In the genomic region with DNA sequence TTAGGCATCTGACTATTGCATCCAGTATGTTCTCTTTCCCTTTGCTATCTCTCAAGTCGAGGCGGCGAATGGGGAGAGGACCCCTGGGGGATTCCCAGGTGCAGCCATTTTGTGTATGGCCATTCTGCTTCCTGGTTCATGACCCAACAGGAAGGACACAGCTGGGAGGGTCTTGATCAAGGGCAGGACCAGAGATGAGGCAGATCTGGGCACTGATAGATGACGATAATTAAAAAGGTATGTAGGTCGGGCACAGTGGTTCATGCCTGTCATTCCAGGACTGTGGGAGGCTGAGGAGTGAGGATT, we compare ENCODE assay signal across 18 cellular contexts.
A peak's percentile ranks its signal among the peaks of the same experiment; 100 is the strongest.
DNase-seq lines count a peak whose midpoint lies in the region; ATAC-seq, FAIRE-seq and TF ChIP-seq lines count a peak whose summit lies in the region.
"Had no signal": no experiment of that assay in that cellular context is flagged by ENCODE, and none has a peak within 500 bp of the region (broad histone marks: within the 10 kb centered on the region; RNA-seq: fewer than 3 reads in every experiment).

No MANE protein-coding gene starts in this region.

- DNase-seq in HepG2 (ENCODE audit: low spot score) (no peak), right lobe of liver (no peak), RPMI7951 (ENCODE audit: low read depth) (peak; percentile 50), globus pallidus (ENCODE audit: low spot score) (peak; percentile 0), urothelium cell line (ENCODE audit: low spot score) (peak; percentile 10), anterior cingulate cortex (lab: John Stamatoyannopoulos, UW) (no peak)
- DNase-seq: BE2C, COR-L47, DMS 273 treated with DMSO at 0.1 percent for 48 hours, DMS79 treated with DMSO at 0.1 percent for 48 hours, KBM-7, NCI-H1092, NCI-H1436 treated with DMSO at 0.1 percent for 48 hours, NCI-H1930, NCI-H510A treated with DMSO at 0.1 percent for 48 hours, NCI-H748 treated with DMSO at 0.1 percent for 48 hours had no signal

- TF ChIP-seq EP300 in HepG2 (IDR thresholded peaks at IDR 0.05; ENCODE audit: low read depth in 2 of 2, low read length in 2 of 2) (no peak), HepG2 (CRISPR knock-in tag; IDR thresholded peaks at IDR 0.05; ENCODE audit: borderline replicate concordance) (no peak)

- H3K79me2 ChIP-seq in HepG2 (ENCODE audit: insufficient read depth, low read length) = no peaks in the 10 kb centered on the region

- no peak for TF ChIP-seq CTCF in HepG2 (CRISPR knock-in tag; IDR thresholded peaks at IDR 0.05)
- no peak for TF ChIP-seq CTCF in right lobe of liver (IDR thresholded peaks at IDR 0.05)

- intact Hi-C loops in HepG2 (cut with micrococcal nuclease; ENCODE audit: unreplicated experiment) (no loop called here), right lobe of liver (cut with DNase I) (no loop called here)

- in situ Hi-C loops in HepG2 (cut with HindIII; ENCODE audit: extremely low pct_ligation_motif_present, low pct_unique_long_range_greater_than_20kb) = loop anchor here (5.0 kb wide), 1 partner anchor 680 kb away; no protein-coding TSS in a partner anchor

- H3K27me3 ChIP-seq in HepG2 (ENCODE audit: control insufficient read depth in 1 of 2, insufficient read depth in 2 of 2, low read length in 2 of 2) = no peaks in the 10 kb centered on the region; a peak in 2 of 5 replicates
- no peaks in the 10 kb centered on the region for H3K27me3 ChIP-seq in right lobe of liver
- H3K27me3 ChIP-seq: BE2C had no signal

- no peak for TF ChIP-seq POLR2A in HepG2 (IDR thresholded peaks at IDR 0.05; ENCODE audit: insufficient read depth in 1 of 2, low read depth in 2 of 2, low read length in 2 of 2)
- no peak for TF ChIP-seq POLR2A in right lobe of liver (IDR thresholded peaks at IDR 0.05)

- H3K4me3 ChIP-seq in HepG2 (replicated peaks in 1 of 3; ENCODE audit: insufficient read depth in 1 of 3, low read depth in 2 of 3, low read length in 3 of 3) (no peak overlapping the region), right lobe of liver (no peak overlapping the region)

- CTCF ChIA-PET in HepG2 (lab: Yijun Ruan, JAX; ENCODE audit: low intra/inter-chr PET ratio, low total read pairs) = no interaction called here

- no peak overlapping the region for H3K4me2 ChIP-seq in HepG2 (ENCODE audit: low read depth, low read length)

- H3K4me1 ChIP-seq in HepG2 (ENCODE audit: insufficient read depth, low read length) = no peaks in the 10 kb centered on the region
- H3K4me1 ChIP-seq in right lobe of liver = peaks cover 0 to 3% (median 0%) of the 10 kb centered on the region in 4 donors
- H3K4me1 ChIP-seq: BE2C had no signal

- H4K20me1 ChIP-seq in HepG2 (ENCODE audit: insufficient read depth, low read length) = no peaks in the 10 kb centered on the region

- no peak for TF ChIP-seq RAD21 in HepG2 (CRISPR knock-in tag; IDR thresholded peaks at IDR 0.05)

- no TSS peak for BruUV-seq in HepG2 (replicated peaks; lab: Mats Ljungman, UMichigan)

- POLR2A ChIA-PET in HepG2 (lab: Yijun Ruan, JAX) = no interaction called here

- FAIRE-seq in HepG2 (lab: Jason Lieb, UNC) = no peak
- FAIRE-seq in urothelium cell line (lab: Jason Lieb, UNC) = no peak

- no peaks in the 10 kb centered on the region for H3K36me3 ChIP-seq in HepG2 (replicated peaks in 1 of 2; ENCODE audit: control insufficient read depth in 1 of 2, insufficient read depth in 2 of 2, low read length in 2 of 2)
- H3K36me3 ChIP-seq in right lobe of liver = no peaks in the 10 kb centered on the region
- H3K36me3 ChIP-seq: BE2C had no signal

- ATAC-seq in HepG2 = no peak
- ATAC-seq in right lobe of liver = no peak
- no peak for ATAC-seq in GM21423 (IDR thresholded peaks at IDR 0.05; ENCODE audit: unreplicated experiment)
- no peak for ATAC-seq in HG03442 (IDR thresholded peaks at IDR 0.05; ENCODE audit: unreplicated experiment)

- no peaks in the 10 kb centered on the region for H3K9me3 ChIP-seq in HepG2 (ENCODE audit: low read length)
- H3K9me3 ChIP-seq in right lobe of liver = no peaks in the 10 kb centered on the region
- H3K9me3 ChIP-seq: BE2C had no signal

- H2AFZ ChIP-seq in HepG2 (ENCODE audit: low read length) = no peak overlapping the region

- H3K9ac ChIP-seq in HepG2 (ENCODE audit: insufficient read depth, low read depth, low read length) = no peak overlapping the region

- WGBS in HepG2 (ENCODE audit: low lambda C conversion rate) = 29% methylated on average over 5 of the region's 5 CpGs
- 53% methylated on average over 3 of the region's 5 CpGs for WGBS in right lobe of liver (ENCODE audit: insufficient coverage, low coverage, low lambda C conversion rate, missing lambda C conversion rate)

- H3K27ac ChIP-seq in HepG2 (ENCODE audit: extremely low read length, insufficient read depth, low read length) (no peak overlapping the region), right lobe of liver (no peak overlapping the region)

TF ChIP-seq in HepG2, 621 proteins besides CTCF, POLR2A, EP300 and RAD21:
- TF ChIP-seq ZNF552 (CRISPR knock-in tag; IDR thresholded peaks at IDR 0.05; ENCODE audit: borderline replicate concordance) (no peak), NR2C2 (CRISPR knock-in tag; IDR thresholded peaks at IDR 0.05; ENCODE audit: borderline replicate concordance) (peak; percentile 47; the same call in 1 of the 2 replicates), ZNF567 (CRISPR knock-in tag; IDR thresholded peaks at IDR 0.05; ENCODE audit: borderline replicate concordance) (no peak), ZNF230 (CRISPR knock-in tag; IDR thresholded peaks at IDR 0.05) (no peak), SP140L (CRISPR knock-in tag; IDR thresholded peaks at IDR 0.05; ENCODE audit: borderline replicate concordance) (no peak), CENPX (CRISPR knock-in tag; IDR thresholded peaks at IDR 0.05) (no peak), ZNF83 (CRISPR knock-in tag; IDR thresholded peaks at IDR 0.05; ENCODE audit: borderline replicate concordance) (no peak), NRL (CRISPR knock-in tag; IDR thresholded peaks at IDR 0.05; ENCODE audit: borderline replicate concordance) (no peak)

Comparison
In these comparisons a context has a peak if more than half of its experiments do, and no peak if none do; other contexts are left out.
1. DNase-seq: peak in RPMI7951 (single experiment), globus pallidus (single experiment) and urothelium cell line (single experiment); none in HepG2 (single experiment), right lobe of liver (0 of 3) and anterior cingulate cortex (0 of 58).